ENCODE assay signal across 8 cellular contexts in genomic region chr2:213934560-213934959, GRCh38.
A peak's percentile ranks its signal among the peaks of the same experiment; 100 is the strongest.
DNase-seq lines count a peak whose midpoint lies in the region; ATAC-seq, FAIRE-seq and TF ChIP-seq lines count a peak whose summit lies in the region.

No MANE protein-coding gene starts in this region.

- no peak overlapping the region for H3K4me3 ChIP-seq in upper lobe of left lung

- DNase-seq in natural killer cell (no peak), MV-4-11 (lab: John Stamatoyannopoulos, UW) (peak; percentile 57), fibroblast of the conjunctiva (ENCODE audit: low read depth) (peak; percentile 6), NCI-H345 (lab: John Stamatoyannopoulos, UW) (no peak), RCC 7860 (ENCODE audit: low spot score) (no peak), upper lobe of left lung (no peak)
- DNase-seq in natural killer cell treated with Interleukin-12 subunit alpha and Interleukin-12 subunit beta and Interleukin-15 and Interleukin-18, amount 100 ng/mL, for 72 hours (ENCODE audit: low spot score), result no peak

- no peak for TF ChIP-seq POLR2A in upper lobe of left lung (IDR thresholded peaks at IDR 0.05)

- H3K4me1 ChIP-seq in upper lobe of left lung, result no peaks in the 10 kb centered on the region

- ATAC-seq in natural killer cell, result peak in 1 of 3 donors; percentile 29
- ATAC-seq in natural killer cell treated with Interleukin-12 subunit alpha and Interleukin-12 subunit beta and Interleukin-15 and Interleukin-18, amount 100 ng/mL, for 72 hours, result no peak
- peak; percentile 98 for ATAC-seq in HG02588 (IDR thresholded peaks at IDR 0.05; ENCODE audit: unreplicated experiment)
- ATAC-seq in upper lobe of left lung (ENCODE audit: low FRiP score in 2 of 2), result no peak

- no peaks in the 10 kb centered on the region for H3K27me3 ChIP-seq in upper lobe of left lung

- H3K4me1 Mint-ChIP-seq in natural killer cell, result no peaks in the 10 kb centered on the region
- no peaks in the 10 kb centered on the region for H3K4me1 Mint-ChIP-seq in natural killer cell treated with Interleukin-12 subunit alpha and Interleukin-12 subunit beta and Interleukin-15 and Interleukin-18, amount 100 ng/mL, for 72 hours (ENCODE audit: low read depth in 2 of 2)

- intact Hi-C loops in natural killer cell (cut with micrococcal nuclease), result loop anchor here (5.0 kb wide), 1 partner anchor 682 kb away; no protein-coding TSS in a partner anchor

- no peak overlapping the region for H3K27ac Mint-ChIP-seq in natural killer cell
- no peak overlapping the region for H3K27ac Mint-ChIP-seq in natural killer cell treated with Interleukin-12 subunit alpha and Interleukin-12 subunit beta and Interleukin-15 and Interleukin-18, amount 100 ng/mL, for 72 hours

- TF ChIP-seq CTCF in natural killer cell (IDR thresholded peaks at IDR 0.05) (peak; percentile 26), upper lobe of left lung (IDR thresholded peaks at IDR 0.05) (peak in 2 of 6 experiments; percentile 27 to 38)

- no peak overlapping the region for H3K27ac ChIP-seq in upper lobe of left lung

- H3K36me3 Mint-ChIP-seq in natural killer cell, result no peaks in the 10 kb centered on the region
- H3K36me3 Mint-ChIP-seq in natural killer cell treated with Interleukin-12 subunit alpha and Interleukin-12 subunit beta and Interleukin-15 and Interleukin-18, amount 100 ng/mL, for 72 hours, result no peaks in the 10 kb centered on the region

- FAIRE-seq in RCC 7860 (lab: Jason Lieb, UNC), result no peak

- no peaks in the 10 kb centered on the region for H3K36me3 ChIP-seq in upper lobe of left lung

- no peaks in the 10 kb centered on the region for H3K9me3 ChIP-seq in upper lobe of left lung

- H3K4me3 Mint-ChIP-seq in natural killer cell, result no peak overlapping the region
- no peak overlapping the region for H3K4me3 Mint-ChIP-seq in natural killer cell treated with Interleukin-12 subunit alpha and Interleukin-12 subunit beta and Interleukin-15 and Interleukin-18, amount 100 ng/mL, for 72 hours

- no peaks in the 10 kb centered on the region for H3K27me3 Mint-ChIP-seq in natural killer cell (ENCODE audit: low read depth in 2 of 2)
- H3K27me3 Mint-ChIP-seq in natural killer cell treated with Interleukin-12 subunit alpha and Interleukin-12 subunit beta and Interleukin-15 and Interleukin-18, amount 100 ng/mL, for 72 hours, result no peaks in the 10 kb centered on the region

- TF ChIP-seq EP300 in upper lobe of left lung (IDR thresholded peaks at IDR 0.05), result no peak

- H3K9me3 Mint-ChIP-seq in natural killer cell, result peaks cover 0 to 2% of the 10 kb centered on the region in 2 donors
- no peaks in the 10 kb centered on the region for H3K9me3 Mint-ChIP-seq in natural killer cell treated with Interleukin-12 subunit alpha and Interleukin-12 subunit beta and Interleukin-15 and Interleukin-18, amount 100 ng/mL, for 72 hours

- 80 to 91% methylated on average over 1 of the region's 1 CpG for WGBS in upper lobe of left lung, 2 donors

Comparison
In these comparisons a context has a peak if more than half of its experiments do, and no peak if none do; other contexts are left out.
1. DNase-seq: peak in MV-4-11 (single experiment) and fibroblast of the conjunctiva (single experiment); none in natural killer cell (single experiment), natural killer cell treated with Interleukin-12 subunit alpha and Interleukin-12 subunit beta and Interleukin-15 and Interleukin-18, amount 100 ng/mL, for 72 hours (single experiment), NCI-H345 (single experiment), RCC 7860 (single experiment) and upper lobe of left lung (0 of 2).